ENCODE assay signal across 1 cellular context in the genomic region with DNA sequence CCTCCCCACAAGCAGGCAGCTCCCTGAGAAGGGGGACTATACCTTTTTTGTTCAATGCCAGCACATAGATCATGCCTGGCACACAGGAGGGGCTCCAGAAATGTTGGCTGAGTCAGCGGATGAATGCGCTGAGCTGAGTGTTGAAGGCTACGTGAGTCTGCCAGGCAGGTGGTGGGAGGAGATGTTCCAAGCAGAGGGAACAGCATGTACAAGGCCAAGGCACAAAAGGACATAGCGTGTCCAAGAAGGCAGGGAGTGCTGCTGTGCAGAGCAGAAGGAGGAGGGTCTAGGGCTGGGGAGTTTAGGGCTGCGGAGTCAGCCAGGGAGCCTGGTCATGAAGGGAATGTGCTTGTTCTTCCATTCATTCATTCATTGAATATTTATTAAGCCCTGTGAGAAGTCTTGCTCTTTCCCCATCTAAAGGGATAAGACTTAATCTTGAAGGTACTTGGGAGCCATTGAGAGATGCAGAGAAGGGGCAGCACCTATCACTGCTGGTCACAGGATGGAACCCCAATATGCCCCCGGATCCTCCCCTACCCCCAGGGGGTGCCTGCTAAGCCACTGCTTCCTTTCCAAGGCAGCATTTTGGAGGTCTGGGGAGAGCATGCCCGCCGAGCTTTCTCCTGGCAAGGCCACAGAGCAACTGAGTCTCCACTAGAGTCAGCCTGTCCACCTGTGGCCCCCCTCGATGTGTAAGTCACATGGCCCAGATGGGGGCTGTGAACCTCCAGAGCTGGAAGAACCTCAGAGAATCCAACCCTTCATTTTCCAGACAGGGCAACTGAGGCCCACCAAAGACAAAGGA.
TF ChIP-seq lines count a peak whose summit lies in the region.

No MANE protein-coding gene starts in this region.

TF ChIP-seq in HepG2, 621 proteins besides CTCF, POLR2A, EP300 and RAD21:
- TF ChIP-seq ZNF607 (CRISPR knock-in tag; IDR thresholded peaks at IDR 0.05; ENCODE audit: borderline replicate concordance) (no peak), NFIB (CRISPR knock-in tag; IDR thresholded peaks at IDR 0.05; ENCODE audit: borderline replicate concordance) (no peak)
- TF ChIP-seq, protein P1, sequence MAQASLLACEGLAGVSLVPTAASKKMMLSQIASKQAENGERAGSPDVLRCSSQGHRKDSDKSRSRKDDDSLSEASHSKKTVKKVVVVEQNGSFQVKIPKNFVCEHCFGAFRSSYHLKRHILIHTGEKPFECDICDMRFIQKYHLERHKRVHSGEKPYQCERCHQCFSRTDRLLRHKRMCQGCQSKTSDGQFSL (CRISPR knock-in tag; IDR thresholded peaks at IDR 0.05) = no peak
- TF ChIP-seq, protein P2, sequence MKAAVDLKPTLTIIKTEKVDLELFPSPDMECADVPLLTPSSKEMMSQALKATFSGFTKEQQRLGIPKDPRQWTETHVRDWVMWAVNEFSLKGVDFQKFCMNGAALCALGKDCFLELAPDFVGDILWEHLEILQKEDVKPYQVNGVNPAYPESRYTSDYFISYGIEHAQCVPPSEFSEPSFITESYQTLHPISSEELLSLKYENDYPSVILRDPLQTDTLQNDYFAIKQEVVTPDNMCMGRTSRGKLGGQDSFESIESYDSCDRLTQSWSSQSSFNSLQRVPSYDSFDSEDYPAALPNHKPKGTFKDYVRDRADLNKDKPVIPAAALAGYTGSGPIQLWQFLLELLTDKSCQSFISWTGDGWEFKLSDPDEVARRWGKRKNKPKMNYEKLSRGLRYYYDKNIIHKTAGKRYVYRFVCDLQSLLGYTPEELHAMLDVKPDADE (CRISPR knock-in tag; IDR thresholded peaks at IDR 0.05) = no peak
